In genomic region chr7:102096706-102097427, GRCh38 we compare ENCODE assay signal across 26 cellular contexts.
DNase-seq lines count a peak whose midpoint lies in the region; ATAC-seq and TF ChIP-seq lines count a peak whose summit lies in the region.
"Had no signal": no experiment of that assay in that cellular context is flagged by ENCODE, and none has a peak within 500 bp of the region (broad histone marks: within the 10 kb centered on the region; RNA-seq: fewer than 3 reads in every experiment).

No MANE protein-coding gene starts in this region.

- no peaks in the 10 kb centered on the region for H3K27me3 ChIP-seq in colonic mucosa
- no peaks in the 10 kb centered on the region for H3K27me3 ChIP-seq in upper lobe of left lung
- H3K27me3 ChIP-seq: breast epithelium had no signal

- H3K4me1 Mint-ChIP-seq in activated CD8-positive, alpha-beta memory T cell treated with anti-CD3 and anti-CD28 coated beads, Interleukin-2, amount 10 ng/mL, durations not matched to agents 7 days and 5 days, result no peaks in the 10 kb centered on the region
- H3K4me1 Mint-ChIP-seq in mesothelial cell of epicardium (peaks cover 39% of the 10 kb centered on the region), type B pancreatic cell (ENCODE audit: unreplicated experiment) (peaks cover 33% of the 10 kb centered on the region)

- H3K4me1 ChIP-seq in colonic mucosa, result no peaks in the 10 kb centered on the region
- peaks cover 0 to 5% (median 0%) of the 10 kb centered on the region in 4 donors for H3K4me1 ChIP-seq in upper lobe of left lung
- H3K4me1 ChIP-seq: breast epithelium had no signal

- no peak for ATAC-seq in activated CD8-positive, alpha-beta memory T cell treated with anti-CD3 and anti-CD28 coated beads, Interleukin-2, amount 10 ng/mL, durations not matched to agents 7 days and 5 days
- no peak for ATAC-seq in upper lobe of left lung (ENCODE audit: low FRiP score in 2 of 2)
- ATAC-seq: activated T-cell treated with anti-CD3 and anti-CD28 coated beads, Interleukin-2, amount 50 U/mL, for 4 hours; naive thymus-derived CD8-positive, alpha-beta T cell had no signal

- no peaks in the 10 kb centered on the region for H3K27me3 Mint-ChIP-seq in activated CD8-positive, alpha-beta memory T cell treated with anti-CD3 and anti-CD28 coated beads, Interleukin-2, amount 10 ng/mL, durations not matched to agents 7 days and 5 days
- H3K27me3 Mint-ChIP-seq in mesothelial cell of epicardium (ENCODE audit: low read depth) (no peaks in the 10 kb centered on the region), type B pancreatic cell (no peaks in the 10 kb centered on the region)
- H3K27me3 Mint-ChIP-seq: CD8-positive, alpha-beta memory T cell; naive thymus-derived CD8-positive, alpha-beta T cell had no signal

- no peak for TF ChIP-seq POLR2A in upper lobe of left lung (IDR thresholded peaks at IDR 0.05)

- no peak overlapping the region for H3K4me3 Mint-ChIP-seq in activated CD8-positive, alpha-beta memory T cell treated with anti-CD3 and anti-CD28 coated beads, Interleukin-2, amount 10 ng/mL, durations not matched to agents 7 days and 5 days
- no peak overlapping the region for H3K4me3 Mint-ChIP-seq in mesothelial cell of epicardium
- H3K4me3 Mint-ChIP-seq in type B pancreatic cell, result no peak overlapping the region
- H3K4me3 Mint-ChIP-seq: activated naive CD4-positive, alpha-beta T cell treated with anti-CD3 and anti-CD28 coated beads for 36 hours; activated T-cell treated with anti-CD3 and anti-CD28 coated beads, Interleukin-2, amount 50 U/mL, for 4 hours; CD8-positive, alpha-beta memory T cell; naive thymus-derived CD8-positive, alpha-beta T cell had no signal

- peak overlapping the region in 1 of 2 donors; percentile 68 for H3K9ac ChIP-seq in colonic mucosa (ENCODE audit: low read depth in 2 of 2, low read length in 2 of 2)
- H3K9ac ChIP-seq: KMS-11 had no signal

- 89 to 97% methylated on average over 17 to 19 of the region's 19 CpGs for WGBS in upper lobe of left lung, 2 donors

- no peaks in the 10 kb centered on the region for H3K36me3 ChIP-seq in colonic mucosa
- peaks cover 0 to 40% (median 25%) of the 10 kb centered on the region in 4 donors for H3K36me3 ChIP-seq in upper lobe of left lung
- H3K36me3 ChIP-seq: breast epithelium had no signal

- peaks cover 1% of the 10 kb centered on the region for H3K36me3 Mint-ChIP-seq in activated CD8-positive, alpha-beta memory T cell treated with anti-CD3 and anti-CD28 coated beads, Interleukin-2, amount 10 ng/mL, durations not matched to agents 7 days and 5 days
- H3K36me3 Mint-ChIP-seq in mesothelial cell of epicardium (peaks cover 5% of the 10 kb centered on the region), type B pancreatic cell (peaks cover 12% of the 10 kb centered on the region)

- TF ChIP-seq CTCF in colonic mucosa (IDR thresholded peaks at IDR 0.05) (no peak), mesothelial cell of epicardium (IDR thresholded peaks at IDR 0.05; ENCODE audit: unreplicated experiment) (no peak), type B pancreatic cell (conservative IDR thresholded peaks at IDR 0.05) (no peak), upper lobe of left lung (IDR thresholded peaks at IDR 0.05) (no peak)

- H3K27ac ChIP-seq in colonic mucosa (peak overlapping the region; percentile 51), upper lobe of left lung (no peak overlapping the region)
- H3K27ac ChIP-seq: 22Rv1, breast epithelium, KMS-11, thoracic aorta had no signal

- H3K4me3 ChIP-seq in colonic mucosa (no peak overlapping the region), upper lobe of left lung (no peak overlapping the region)
- H3K4me3 ChIP-seq: breast epithelium, thoracic aorta had no signal

- DNase-seq in activated CD8-positive, alpha-beta memory T cell treated with anti-CD3 and anti-CD28 coated beads for 24 hours, result peak; percentile 35
- no peak for DNase-seq in activated CD8-positive, alpha-beta memory T cell treated with anti-CD3 and anti-CD28 coated beads, Interleukin-2, amount 10 ng/mL, durations not matched to agents 7 days and 5 days
- DNase-seq in colonic mucosa, result no peak
- DNase-seq in mesothelial cell of epicardium (ENCODE audit: low spot score in 2 of 2, unreplicated experiment in 2 of 2), result no peak
- peak; percentile 64 for DNase-seq in type B pancreatic cell (ENCODE audit: extremely low spot score, unreplicated experiment)
- DNase-seq in upper lobe of left lung, result no peak
- no peak for DNase-seq in NCI-H1105 treated with DMSO at 0.1 percent for 48 hours (lab: John Stamatoyannopoulos, UW)
- DNase-seq in mucosa of gallbladder (ENCODE audit: low spot score), result no peak
- DNase-seq: activated CD4-positive, alpha-beta T cell treated with anti-CD3 and anti-CD28 coated beads for 1 hour; activated naive CD4-positive, alpha-beta T cell treated with anti-CD3 and anti-CD28 coated beads for 36 hours; activated T-cell treated with anti-CD3 and anti-CD28 coated beads, Interleukin-2, amount 50 U/mL, for 4 hours; amniotic stem cell; CD8-positive, alpha-beta memory T cell; cortex of kidney; DMS79; GF-D8; GOT3; naive thymus-derived CD8-positive, alpha-beta T cell; NCI-H510A; NK-92 treated with Interleukin-12 subunit alpha and Interleukin-12 subunit beta, amount 100 ng/mL, for 24 hours; stimulated activated CD4-positive, alpha-beta T cell treated with anti-CD3 and anti-CD28 coated beads, Interleukin-12 subunit alpha, Interleukin-12 subunit beta, amount 100 ng/mL, for 4 hours; stimulated activated naive CD4-positive, alpha-beta T cell treated with Interleukin-2 at 50 U/mL for 16 hours had no signal

- TF ChIP-seq EP300 in upper lobe of left lung (IDR thresholded peaks at IDR 0.05), result no peak

- no peak overlapping the region for H3K27ac Mint-ChIP-seq in activated CD8-positive, alpha-beta memory T cell treated with anti-CD3 and anti-CD28 coated beads, Interleukin-2, amount 10 ng/mL, durations not matched to agents 7 days and 5 days
- H3K27ac Mint-ChIP-seq in mesothelial cell of epicardium (peak overlapping the region; percentile 93), type B pancreatic cell (peak overlapping the region; percentile 95)
- H3K27ac Mint-ChIP-seq: activated naive CD4-positive, alpha-beta T cell treated with anti-CD3 and anti-CD28 coated beads for 36 hours; CD8-positive, alpha-beta memory T cell; naive thymus-derived CD8-positive, alpha-beta T cell had no signal

- CTCF ChIA-PET in activated CD8-positive, alpha-beta memory T cell treated with anti-CD3 and anti-CD28 coated beads, Interleukin-2, amount 10 ng/mL, durations not matched to agents 7 days and 5 days (lab: Charles Lee), result no interaction called here

- intact Hi-C loops in colonic mucosa (cut with DNase I), result no loop called here

- no peaks in the 10 kb centered on the region for H3K9me3 Mint-ChIP-seq in activated CD8-positive, alpha-beta memory T cell treated with anti-CD3 and anti-CD28 coated beads, Interleukin-2, amount 10 ng/mL, durations not matched to agents 7 days and 5 days (ENCODE audit: low read depth)
- H3K9me3 Mint-ChIP-seq in mesothelial cell of epicardium (no peaks in the 10 kb centered on the region), type B pancreatic cell (no peaks in the 10 kb centered on the region)
- H3K9me3 Mint-ChIP-seq: activated naive CD4-positive, alpha-beta T cell treated with anti-CD3 and anti-CD28 coated beads for 36 hours; activated T-cell treated with anti-CD3 and anti-CD28 coated beads, Interleukin-2, amount 50 U/mL, for 4 hours; CD8-positive, alpha-beta memory T cell; naive thymus-derived CD8-positive, alpha-beta T cell had no signal

- H3K9me3 ChIP-seq in colonic mucosa, result no peaks in the 10 kb centered on the region
- no peaks in the 10 kb centered on the region for H3K9me3 ChIP-seq in upper lobe of left lung
- H3K9me3 ChIP-seq: breast epithelium, thoracic aorta had no signal

Comparison
In these comparisons a context has a peak if more than half of its experiments do, and no peak if none do; other contexts are left out.
1. DNase-seq: peak in activated CD8-positive, alpha-beta memory T cell treated with anti-CD3 and anti-CD28 coated beads for 24 hours (single experiment) and type B pancreatic cell (single experiment); none in activated CD8-positive, alpha-beta memory T cell treated with anti-CD3 and anti-CD28 coated beads, Interleukin-2, amount 10 ng/mL, durations not matched to agents 7 days and 5 days (single experiment), colonic mucosa (single experiment), mesothelial cell of epicardium (0 of 2), upper lobe of left lung (0 of 2), NCI-H1105 treated with DMSO at 0.1 percent for 48 hours (single experiment) and mucosa of gallbladder (single experiment).